ENCODE assay signal across 8 cellular contexts in the genomic region with DNA sequence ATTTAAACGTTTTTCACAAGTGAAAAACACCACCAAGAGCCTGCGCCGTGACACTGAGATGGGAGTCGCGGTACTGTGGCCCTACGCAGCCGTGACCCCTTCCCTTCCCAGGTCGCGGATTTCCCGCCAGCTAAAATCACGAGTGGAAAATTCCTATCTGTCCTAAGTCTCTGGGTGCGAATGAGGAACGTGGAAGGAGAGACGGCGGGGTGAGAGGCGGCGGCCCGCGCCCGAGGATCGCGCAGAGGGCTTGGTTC. TPM values are rescaled to one million over a fixed set of nuclear protein-coding genes. Genes with fewer than 3 reads are reported as not detected.
DNase-seq lines count a peak whose midpoint lies in the region; ATAC-seq, FAIRE-seq and TF ChIP-seq lines count a peak whose summit lies in the region.

No MANE protein-coding gene starts in this region.

- H3K36me3 ChIP-seq in SJSA1 (peaks cover 4% of the 10 kb centered on the region), fibroblast of lung (ENCODE audit: control insufficient read depth, insufficient read depth, low read length) (no peaks in the 10 kb centered on the region), pancreas (no peaks in the 10 kb centered on the region)

- ATAC-seq in GM18511 (IDR thresholded peaks at IDR 0.05; ENCODE audit: unreplicated experiment), result peak; percentile 9
- peak; percentile 19 to 49 (median 32) for ATAC-seq in pancreas

- H4K20me1 ChIP-seq in fibroblast of lung (ENCODE audit: control insufficient read depth, extremely low read depth, insufficient read depth, low read length), result no peaks in the 10 kb centered on the region

- FAIRE-seq in pancreas (lab: Jason Lieb, UNC), result no peak

- H3K27ac ChIP-seq in SJSA1, result peak overlapping the region; percentile 94
- H3K27ac ChIP-seq in fibroblast of lung (ENCODE audit: insufficient read depth, low read length), result peak overlapping the region; percentile 83
- peak overlapping the region; percentile 77 to 95 (median 86) for H3K27ac ChIP-seq in pancreas

- 0% methylated on average over 22 of the region's 22 CpGs for WGBS in pancreas, 2 donors

- H3K79me2 ChIP-seq in fibroblast of lung (ENCODE audit: control insufficient read depth, insufficient read depth, low read length), result peaks cover 33% of the 10 kb centered on the region

- H3K4me2 ChIP-seq in fibroblast of lung (ENCODE audit: extremely low read depth, insufficient read depth, low read length), result peak overlapping the region; percentile 97

- peak overlapping the region; percentile 76 for H3K4me3 ChIP-seq in HFF-Myc (replicated peaks; ENCODE audit: low read depth, low read length)
- H3K4me3 ChIP-seq in SJSA1, result peak overlapping the region; percentile 72
- peak overlapping the region; percentile 66 to 92 (median 74) for H3K4me3 ChIP-seq in fibroblast of lung (replicated peaks in 1 of 4; ENCODE audit: control extremely low read depth in 1 of 4, insufficient read depth in 1 of 4, low read depth in 3 of 4, low read length in 4 of 4)
- peak overlapping the region; percentile 48 to 80 (median 76) for H3K4me3 ChIP-seq in pancreas

- H3K27me3 ChIP-seq in SJSA1 (replicated peaks) (no peaks in the 10 kb centered on the region), fibroblast of lung (ENCODE audit: control insufficient read depth, insufficient read depth, low read length) (no peaks in the 10 kb centered on the region), pancreas (peaks cover 0 to 3% (median 0%) of the 10 kb centered on the region in 4 donors)

- no peak for TF ChIP-seq CTCF in HFF-Myc (IDR thresholded peaks at IDR 0.05; ENCODE audit: low read depth, low read length, missing control alignments)
- no peak for TF ChIP-seq CTCF in fibroblast of lung (conservative IDR thresholded peaks at IDR 0.05 in 1 of 2, IDR thresholded peaks at IDR 0.05 in 1 of 2; ENCODE audit: low read depth in 1 of 2, low read length in 2 of 2)
- no peak for TF ChIP-seq CTCF in pancreas (IDR thresholded peaks at IDR 0.05)

- H3K9ac ChIP-seq in fibroblast of lung (ENCODE audit: insufficient read depth, low read length), result peak overlapping the region; percentile 92

- peak overlapping the region; percentile 58 for H2AFZ ChIP-seq in fibroblast of lung (ENCODE audit: low read length)

- DNase-seq in HFF-Myc (ENCODE audit: extremely low read depth, low read depth) (no peak), SJSA1 (ENCODE audit: low read depth in 1 of 2, low spot score in 2 of 2) (no peak), fibroblast of lung (ENCODE audit: low read depth in 2 of 2) (no peak), pancreas (no peak), AG08395 (ENCODE audit: low spot score) (no peak), posterior vena cava (ENCODE audit: low spot score) (no peak)
- no peak for DNase-seq in activated CD4-positive, alpha-beta T cell treated with anti-CD3 and anti-CD28 coated beads for 1 hour

- no peaks in the 10 kb centered on the region for H3K9me3 ChIP-seq in SJSA1 (replicated peaks)
- H3K9me3 ChIP-seq in fibroblast of lung (ENCODE audit: control insufficient read depth, insufficient read depth, low read depth, low read length), result no peaks in the 10 kb centered on the region
- no peaks in the 10 kb centered on the region for H3K9me3 ChIP-seq in pancreas

- H3K4me1 ChIP-seq in SJSA1 (replicated peaks) (peaks cover 15% of the 10 kb centered on the region), fibroblast of lung (ENCODE audit: control insufficient read depth, extremely low read depth, insufficient read depth, low read length) (peaks cover 7% of the 10 kb centered on the region), pancreas (peaks cover 18 to 35% (median 27%) of the 10 kb centered on the region in 3 donors)

- intact Hi-C loops in pancreas (cut with DNase I) (no loop called here), posterior vena cava (cut with DNase I) (no loop called here)

RNA-seq across cellular contexts. Expression of a gene that starts 0.7 kb away (rescaled TPM):
- total RNA-seq in SJSA1 (2014; rRNA removed; shearing (Covaris generic)), result 5.8 and 11.9 TPM in 2 replicates
- total RNA-seq in fibroblast of lung, result 5.6 and 5.8 TPM in 2 replicates
- polyA plus RNA-seq in fibroblast of lung, result 4.7 and 6.0 TPM in 2 replicates
- 4.2 and 6.1 TPM in 2 replicates for polyA plus RNA-seq in fibroblast of lung (2012)
- polyA minus RNA-seq in fibroblast of lung (ENCODE audit: low replicate concordance), result not detected in 2 replicates
- total RNA-seq in pancreas, result 1 to 10 TPM; 3.2 to 6.6 (median 4.2) TPM
- polyA plus RNA-seq in pancreas, result 10 to 100 TPM; 10.5 to 24.3 TPM
- total RNA-seq in posterior vena cava, result 1 to 10 TPM; 7.4 to 9.4 TPM
